In the genomic region with DNA sequence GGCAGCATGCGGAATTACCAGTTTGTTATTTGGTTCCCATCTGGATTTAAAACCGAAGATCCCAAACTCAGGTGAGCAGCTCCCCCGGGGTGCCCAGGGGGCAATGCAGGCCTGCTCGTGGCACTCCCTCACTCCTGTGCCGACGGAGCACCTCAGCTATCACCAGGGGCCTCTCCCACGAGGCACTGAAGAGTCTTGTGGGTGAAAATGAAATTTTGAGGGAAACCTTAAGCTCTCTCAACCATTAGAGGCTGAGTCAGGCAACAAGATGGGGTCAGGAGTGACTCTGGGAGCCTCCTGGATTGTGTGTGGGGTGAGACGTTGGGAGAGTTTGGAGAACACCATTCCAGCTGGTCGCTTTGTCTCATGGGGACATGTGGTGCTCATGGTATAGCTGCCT, we compare ENCODE assay signal across 19 cellular contexts.
A peak's percentile ranks its signal among the peaks of the same experiment; 100 is the strongest.
DNase-seq lines count a peak whose midpoint lies in the region; ATAC-seq, FAIRE-seq and TF ChIP-seq lines count a peak whose summit lies in the region.
"Had no signal": no experiment of that assay in that cellular context is flagged by ENCODE, and none has a peak within 500 bp of the region (broad histone marks: within the 10 kb centered on the region; RNA-seq: fewer than 3 reads in every experiment).

No MANE protein-coding gene starts in this region.

- ATAC-seq in HG02610 (IDR thresholded peaks at IDR 0.05; ENCODE audit: unreplicated experiment) (peak; percentile 34), PC-3 (no peak; the same call in 1 of the 2 replicates)
- ATAC-seq: activated naive CD4-positive, alpha-beta T cell treated with anti-CD3 and anti-CD28 coated beads, Interleukin-2, amount 50 U/mL, for 72 hours; body of pancreas had no signal

- no peak overlapping the region for H3K27ac Mint-ChIP-seq in activated CD4-positive, alpha-beta T cell treated with anti-CD3 and anti-CD28 coated beads, Interleukin-2, amount 10 ng/mL, durations not matched to agents 7 days and 5 days
- H3K27ac Mint-ChIP-seq: activated naive CD4-positive, alpha-beta T cell treated with anti-CD3 and anti-CD28 coated beads, Interleukin-2, amount 50 U/mL, for 72 hours; B cell had no signal

- peaks cover 8% of the 10 kb centered on the region for H3K36me3 Mint-ChIP-seq in activated CD4-positive, alpha-beta T cell treated with anti-CD3 and anti-CD28 coated beads, Interleukin-2, amount 10 ng/mL, durations not matched to agents 7 days and 5 days (ENCODE audit: low read depth)
- H3K36me3 Mint-ChIP-seq: activated naive CD4-positive, alpha-beta T cell treated with anti-CD3 and anti-CD28 coated beads, Interleukin-2, amount 50 U/mL, for 72 hours had no signal

- no peak overlapping the region for H3K4me2 ChIP-seq in PC-3 (ENCODE audit: low read length)

- no peaks in the 10 kb centered on the region for H4K20me1 ChIP-seq in PC-3 (ENCODE audit: low read length)

- H3K27me3 Mint-ChIP-seq in activated CD4-positive, alpha-beta T cell treated with anti-CD3 and anti-CD28 coated beads, Interleukin-2, amount 10 ng/mL, durations not matched to agents 7 days and 5 days = no peaks in the 10 kb centered on the region
- H3K27me3 Mint-ChIP-seq: B cell had no signal

- no peak overlapping the region for H3K4me3 Mint-ChIP-seq in activated CD4-positive, alpha-beta T cell treated with anti-CD3 and anti-CD28 coated beads, Interleukin-2, amount 10 ng/mL, durations not matched to agents 7 days and 5 days
- H3K4me3 Mint-ChIP-seq: B cell had no signal

- CTCF ChIA-PET in PC-3 (lab: Charles Lee) = no interaction called here
- CTCF ChIA-PET in activated CD4-positive, alpha-beta T cell treated with anti-CD3 and anti-CD28 coated beads, Interleukin-2, amount 10 ng/mL, durations not matched to agents 7 days and 5 days (lab: Charles Lee) = interaction anchor here (0.8 to 1.0 kb wide), 4 partner anchors 12 to 223 kb away, joined by 3 to 4 read pairs (median 4); no protein-coding TSS in a partner anchor

- H3K9me3 ChIP-seq in PC-3 (ENCODE audit: low read length) = no peaks in the 10 kb centered on the region
- no peaks in the 10 kb centered on the region for H3K9me3 ChIP-seq in subcutaneous abdominal adipose tissue (ENCODE audit: control insufficient read depth in 5 of 5, low read length in 5 of 5)
- no peaks in the 10 kb centered on the region for H3K9me3 ChIP-seq in kidney (ENCODE audit: control insufficient read depth in 1 of 2, low read length in 2 of 2)
- H3K9me3 ChIP-seq: body of pancreas, thoracic aorta had no signal

- peak; percentile 75 for FAIRE-seq in GM18507 (lab: Jason Lieb, UNC)
- no peak for FAIRE-seq in kidney (lab: Jason Lieb, UNC)
- FAIRE-seq: TTC549 had no signal

- DNase-seq in GM18507 (ENCODE audit: extremely low spot score, insufficient read length, low read depth) (no peak), PC-3 (no peak), kidney (no peak)
- DNase-seq in activated CD4-positive, alpha-beta T cell treated with anti-CD3 and anti-CD28 coated beads, Interleukin-2, amount 50 U/mL, for 48 hours = no peak
- no peak for DNase-seq in activated CD4-positive, alpha-beta T cell treated with anti-CD3 and anti-CD28 coated beads, Interleukin-2, amount 10 ng/mL, durations not matched to agents 7 days and 5 days
- DNase-seq: activated CD4-positive, alpha-beta T cell treated with anti-CD3 and anti-CD28 coated beads for 48 hours; body of pancreas; NCI-H1092; NCI-H748 treated with DMSO at 0.1 percent for 48 hours; posterior cingulate gyrus; stimulated activated CD4-positive, alpha-beta T cell treated with anti-CD3 and anti-CD28 coated beads, Interleukin-2, amount 100 ng/mL, for 48 hours had no signal

- POLR2A ChIA-PET in PC-3 (lab: Charles Lee; ENCODE audit: unreplicated experiment) = no interaction called here
- POLR2A ChIA-PET in activated CD4-positive, alpha-beta T cell treated with anti-CD3 and anti-CD28 coated beads, Interleukin-2, amount 10 ng/mL, durations not matched to agents 7 days and 5 days (lab: Charles Lee) = no interaction called here

- H3K4me1 ChIP-seq in PC-3 (ENCODE audit: insufficient read depth, low read length) (peaks cover 15% of the 10 kb centered on the region; the same call in 1 of the 2 replicates), subcutaneous abdominal adipose tissue (ENCODE audit: control insufficient read depth in 5 of 5, insufficient read depth in 5 of 5, low read length in 5 of 5) (peaks cover 4 to 28% (median 18%) of the 10 kb centered on the region in 5 donors), kidney (ENCODE audit: control insufficient read depth in 1 of 2, insufficient read depth in 1 of 2, low read depth in 1 of 2, low read length in 2 of 2) (peaks cover 0 to 4% of the 10 kb centered on the region in 2 donors)
- H3K4me1 ChIP-seq: body of pancreas had no signal

- no peaks in the 10 kb centered on the region for H3K36me3 ChIP-seq in PC-3 (ENCODE audit: low read depth, low read length)
- no peaks in the 10 kb centered on the region for H3K36me3 ChIP-seq in subcutaneous abdominal adipose tissue (ENCODE audit: control insufficient read depth in 5 of 5, insufficient read depth in 5 of 5, low read length in 5 of 5)
- H3K36me3 ChIP-seq in kidney (ENCODE audit: control insufficient read depth in 1 of 2, insufficient read depth in 2 of 2, low read length in 2 of 2) = no peaks in the 10 kb centered on the region
- H3K36me3 ChIP-seq: thoracic aorta had no signal

- H2AFZ ChIP-seq in PC-3 (ENCODE audit: low read length) = no peak overlapping the region

- peak overlapping the region; percentile 56 for H3K9ac ChIP-seq in PC-3 (ENCODE audit: low read length)
- no peak overlapping the region for H3K9ac ChIP-seq in subcutaneous abdominal adipose tissue (ENCODE audit: low read length in 5 of 5)
- H3K9ac ChIP-seq in kidney (ENCODE audit: low read length in 2 of 2) = no peak overlapping the region

- H3K27me3 ChIP-seq in PC-3 (ENCODE audit: low read length) (no peaks in the 10 kb centered on the region), subcutaneous abdominal adipose tissue (ENCODE audit: control insufficient read depth in 5 of 5, insufficient read depth in 4 of 5, low read length in 5 of 5) (no peaks in the 10 kb centered on the region)
- H3K27me3 ChIP-seq: body of pancreas had no signal

- no peaks in the 10 kb centered on the region for H3K9me2 ChIP-seq in PC-3 (replicated peaks; ENCODE audit: low read length)

- TF ChIP-seq CTCF in PC-3 (conservative IDR thresholded peaks at IDR 0.05; ENCODE audit: low read depth, low read length) = no peak
- TF ChIP-seq CTCF in kidney (IDR thresholded peaks at IDR 0.05; ENCODE audit: borderline replicate concordance, extremely low read depth, insufficient read depth) = no peak

- peaks cover 57% of the 10 kb centered on the region for H3K4me1 Mint-ChIP-seq in activated CD4-positive, alpha-beta T cell treated with anti-CD3 and anti-CD28 coated beads, Interleukin-2, amount 10 ng/mL, durations not matched to agents 7 days and 5 days

- H3K79me2 ChIP-seq in PC-3 (ENCODE audit: low read length) = no peaks in the 10 kb centered on the region

- no TSS peak for BruUV-seq in PC-3 (replicated peaks; lab: Mats Ljungman, UMichigan)

- H3K27ac ChIP-seq in PC-3 (ENCODE audit: low read length) = peak overlapping the region; percentile 60
- peak overlapping the region; percentile 10 for H3K27ac ChIP-seq in subcutaneous abdominal adipose tissue (ENCODE audit: low read depth, low read length)
- H3K27ac ChIP-seq in kidney (ENCODE audit: low read depth in 2 of 2, low read length in 2 of 2) = no peak overlapping the region
- H3K27ac ChIP-seq: body of pancreas, epithelial cell of prostate, HL-60, thoracic aorta had no signal

- H3F3A ChIP-seq in PC-3 (ENCODE audit: low read length, unreplicated experiment) = no peaks in the 10 kb centered on the region

- H3K4me3 ChIP-seq in PC-3 (ENCODE audit: low read length) (no peak overlapping the region), subcutaneous abdominal adipose tissue (ENCODE audit: low read depth in 1 of 5, low read length in 5 of 5) (peak overlapping the region in 1 of 5 donors; percentile 27), kidney (ENCODE audit: low read length in 2 of 2) (no peak overlapping the region)
- H3K4me3 ChIP-seq: body of pancreas had no signal

- H3K9me3 Mint-ChIP-seq in activated CD4-positive, alpha-beta T cell treated with anti-CD3 and anti-CD28 coated beads, Interleukin-2, amount 10 ng/mL, durations not matched to agents 7 days and 5 days = no peaks in the 10 kb centered on the region
- H3K9me3 Mint-ChIP-seq: activated naive CD4-positive, alpha-beta T cell treated with anti-CD3 and anti-CD28 coated beads, Interleukin-2, amount 50 U/mL, for 72 hours had no signal

- intact Hi-C loops in PC-3 (cut with micrococcal nuclease) = no loop called here
- intact Hi-C loops in kidney (cut with DNase I) = no loop called here

Comparison
In these comparisons a context has a peak if more than half of its experiments do, and no peak if none do; other contexts are left out.
1. H3K27ac ChIP-seq: peak in PC-3 (single experiment) and subcutaneous abdominal adipose tissue (single experiment); none in kidney (0 of 2).